30 cellular contexts compared by ENCODE assay signal in genomic region chr2:233456934-233457333, GRCh38.
DNase-seq lines count a peak whose midpoint lies in the region; ATAC-seq and TF ChIP-seq lines count a peak whose summit lies in the region.
"Had no signal": no experiment of that assay in that cellular context is flagged by ENCODE, and none has a peak within 500 bp of the region (broad histone marks: within the 10 kb centered on the region; RNA-seq: fewer than 3 reads in every experiment).

No MANE protein-coding gene starts in this region.

- TF ChIP-seq CTCF in activated CD8-positive, alpha-beta T cell treated with anti-CD3 and anti-CD28 coated beads for 36 hours (IDR thresholded peaks at IDR 0.05) = no peak
- no peak for TF ChIP-seq CTCF in lower lobe of right lung (IDR thresholded peaks at IDR 0.05)

- no peak overlapping the region for H3K4me3 Mint-ChIP-seq in activated naive CD8-positive, alpha-beta T cell treated with anti-CD3 and anti-CD28 coated beads for 36 hours
- no peak overlapping the region for H3K4me3 Mint-ChIP-seq in activated naive CD8-positive, alpha-beta T cell treated with anti-CD3 and anti-CD28 coated beads, Interleukin-2, amount 50 U/mL, for 24 hours
- H3K4me3 Mint-ChIP-seq in activated CD8-positive, alpha-beta T cell treated with anti-CD3 and anti-CD28 coated beads for 36 hours = no peak overlapping the region
- no peak overlapping the region for H3K4me3 Mint-ChIP-seq in stimulated activated naive B cell treated with anti-CD40 and anti-IgM and Interleukin-4, amounts not matched to agents 10 μg/mL and 1 μg/mL and 100 μg/mL, for 72 hours
- H3K4me3 Mint-ChIP-seq: activated naive CD4-positive, alpha-beta T cell treated with anti-CD3 and anti-CD28 coated beads for 36 hours; HFFc6; naive thymus-derived CD8-positive, alpha-beta T cell; type B pancreatic cell had no signal

- no peaks in the 10 kb centered on the region for H3K27me3 Mint-ChIP-seq in activated naive CD8-positive, alpha-beta T cell treated with anti-CD3 and anti-CD28 coated beads for 36 hours
- no peaks in the 10 kb centered on the region for H3K27me3 Mint-ChIP-seq in activated naive CD8-positive, alpha-beta T cell treated with anti-CD3 and anti-CD28 coated beads, Interleukin-2, amount 50 U/mL, for 24 hours
- no peaks in the 10 kb centered on the region for H3K27me3 Mint-ChIP-seq in activated CD8-positive, alpha-beta T cell treated with anti-CD3 and anti-CD28 coated beads for 36 hours
- no peaks in the 10 kb centered on the region for H3K27me3 Mint-ChIP-seq in stimulated activated naive B cell treated with anti-CD40 and anti-IgM and Interleukin-4, amounts not matched to agents 10 μg/mL and 1 μg/mL and 100 μg/mL, for 72 hours
- H3K27me3 Mint-ChIP-seq: naive thymus-derived CD8-positive, alpha-beta T cell; type B pancreatic cell had no signal

- DNase-seq in activated naive CD8-positive, alpha-beta T cell treated with anti-CD3 and anti-CD28 coated beads for 36 hours = no peak
- no peak for DNase-seq in activated naive CD8-positive, alpha-beta T cell treated with anti-CD3 and anti-CD28 coated beads, Interleukin-2, amount 50 U/mL, for 24 hours
- DNase-seq in activated CD8-positive, alpha-beta T cell treated with anti-CD3 and anti-CD28 coated beads for 36 hours = no peak
- DNase-seq in lower lobe of right lung (peak; percentile 17), UCSD-AML1 (lab: John Stamatoyannopoulos, UW; ENCODE audit: unreplicated experiment) (no peak), NCI-H1417 treated with DMSO at 0.1 percent for 48 hours (lab: John Stamatoyannopoulos, UW) (no peak), anterior cingulate cortex (lab: John Stamatoyannopoulos, UW) (no peak)
- no peak for DNase-seq in stimulated activated naive B cell treated with anti-CD40 and anti-IgM and Interleukin-4, amounts not matched to agents 10 μg/mL and 1 μg/mL and 100 μg/mL, for 72 hours
- DNase-seq: activated CD4-positive, alpha-beta T cell treated with anti-CD3 and anti-CD28 coated beads for 1 hour; activated naive CD4-positive, alpha-beta T cell treated with anti-CD3 and anti-CD28 coated beads for 36 hours; activated T-cell treated with anti-CD3 and anti-CD28 coated beads, Interleukin-2, amount 50 U/mL, for 1 hour; COR-L47; cortex of kidney; DMS79 treated with DMSO at 0.1 percent for 48 hours; foreskin keratinocyte; HFFc6; KG1; MM.1S; naive thymus-derived CD8-positive, alpha-beta T cell; NCI-H1417; NCI-H2081; NCI-H2227 treated with DMSO at 0.1 percent for 48 hours; NCI-H69; retina; SHP77 treated with DMSO at 0.1 percent for 48 hours; SW 1271 had no signal

- no peaks in the 10 kb centered on the region for H3K4me1 ChIP-seq in lower lobe of right lung
- H3K4me1 ChIP-seq: foreskin keratinocyte had no signal

- H3K4me3 ChIP-seq in lower lobe of right lung = no peak overlapping the region
- H3K4me3 ChIP-seq: ovary, skin epidermis had no signal

- peaks cover 100% of the 10 kb centered on the region for H3K36me3 ChIP-seq in lower lobe of right lung
- H3K36me3 ChIP-seq: ovary had no signal

- no peaks in the 10 kb centered on the region for H3K4me1 Mint-ChIP-seq in activated naive CD8-positive, alpha-beta T cell treated with anti-CD3 and anti-CD28 coated beads for 36 hours
- peaks cover 2% of the 10 kb centered on the region for H3K4me1 Mint-ChIP-seq in activated naive CD8-positive, alpha-beta T cell treated with anti-CD3 and anti-CD28 coated beads, Interleukin-2, amount 50 U/mL, for 24 hours
- no peaks in the 10 kb centered on the region for H3K4me1 Mint-ChIP-seq in activated CD8-positive, alpha-beta T cell treated with anti-CD3 and anti-CD28 coated beads for 36 hours (ENCODE audit: low read depth)
- H3K4me1 Mint-ChIP-seq in stimulated activated naive B cell treated with anti-CD40 and anti-IgM and Interleukin-4, amounts not matched to agents 10 μg/mL and 1 μg/mL and 100 μg/mL, for 72 hours = peaks cover 6 to 10% of the 10 kb centered on the region in 2 donors

- H3K9me3 ChIP-seq in lower lobe of right lung = no peaks in the 10 kb centered on the region
- H3K9me3 ChIP-seq: ovary had no signal

- peaks cover 12% of the 10 kb centered on the region for H3K36me3 Mint-ChIP-seq in activated naive CD8-positive, alpha-beta T cell treated with anti-CD3 and anti-CD28 coated beads for 36 hours
- H3K36me3 Mint-ChIP-seq in activated naive CD8-positive, alpha-beta T cell treated with anti-CD3 and anti-CD28 coated beads, Interleukin-2, amount 50 U/mL, for 24 hours (ENCODE audit: low read depth) = peaks cover 40% of the 10 kb centered on the region
- peaks cover 35% of the 10 kb centered on the region for H3K36me3 Mint-ChIP-seq in activated CD8-positive, alpha-beta T cell treated with anti-CD3 and anti-CD28 coated beads for 36 hours (ENCODE audit: low read depth)
- peaks cover 54 to 68% of the 10 kb centered on the region in 2 donors for H3K36me3 Mint-ChIP-seq in stimulated activated naive B cell treated with anti-CD40 and anti-IgM and Interleukin-4, amounts not matched to agents 10 μg/mL and 1 μg/mL and 100 μg/mL, for 72 hours

- POLR2A ChIA-PET in activated CD8-positive, alpha-beta T cell treated with anti-CD3 and anti-CD28 coated beads for 36 hours (lab: Charles Lee) = no interaction called here

- no peak overlapping the region for H3K27ac ChIP-seq in lower lobe of right lung
- H3K27ac ChIP-seq: foreskin keratinocyte, ovary, skin epidermis had no signal

- no peaks in the 10 kb centered on the region for H3K9me3 Mint-ChIP-seq in activated naive CD8-positive, alpha-beta T cell treated with anti-CD3 and anti-CD28 coated beads for 36 hours
- H3K9me3 Mint-ChIP-seq in activated naive CD8-positive, alpha-beta T cell treated with anti-CD3 and anti-CD28 coated beads, Interleukin-2, amount 50 U/mL, for 24 hours = no peaks in the 10 kb centered on the region
- H3K9me3 Mint-ChIP-seq in activated CD8-positive, alpha-beta T cell treated with anti-CD3 and anti-CD28 coated beads for 36 hours = no peaks in the 10 kb centered on the region
- no peaks in the 10 kb centered on the region for H3K9me3 Mint-ChIP-seq in stimulated activated naive B cell treated with anti-CD40 and anti-IgM and Interleukin-4, amounts not matched to agents 10 μg/mL and 1 μg/mL and 100 μg/mL, for 72 hours
- H3K9me3 Mint-ChIP-seq: activated naive CD4-positive, alpha-beta T cell treated with anti-CD3 and anti-CD28 coated beads for 36 hours; HFFc6; naive thymus-derived CD8-positive, alpha-beta T cell; type B pancreatic cell had no signal

- peak overlapping the region; percentile 11 for H3K27ac Mint-ChIP-seq in activated naive CD8-positive, alpha-beta T cell treated with anti-CD3 and anti-CD28 coated beads for 36 hours
- no peak overlapping the region for H3K27ac Mint-ChIP-seq in activated naive CD8-positive, alpha-beta T cell treated with anti-CD3 and anti-CD28 coated beads, Interleukin-2, amount 50 U/mL, for 24 hours
- H3K27ac Mint-ChIP-seq in activated CD8-positive, alpha-beta T cell treated with anti-CD3 and anti-CD28 coated beads for 36 hours = peak overlapping the region; percentile 58
- H3K27ac Mint-ChIP-seq in stimulated activated naive B cell treated with anti-CD40 and anti-IgM and Interleukin-4, amounts not matched to agents 10 μg/mL and 1 μg/mL and 100 μg/mL, for 72 hours = peak overlapping the region; percentile 74
- H3K27ac Mint-ChIP-seq: activated naive CD4-positive, alpha-beta T cell treated with anti-CD3 and anti-CD28 coated beads for 36 hours; HFFc6; type B pancreatic cell had no signal

- ATAC-seq in activated naive CD8-positive, alpha-beta T cell treated with anti-CD3 and anti-CD28 coated beads, Interleukin-2, amount 50 U/mL, for 24 hours = no peak
- no peak for ATAC-seq in activated CD8-positive, alpha-beta T cell treated with anti-CD3 and anti-CD28 coated beads for 36 hours
- no peak for ATAC-seq in lower lobe of right lung
- no peak for ATAC-seq in stimulated activated naive B cell treated with anti-CD40 and anti-IgM and Interleukin-4, amounts not matched to agents 10 μg/mL and 1 μg/mL and 100 μg/mL, for 72 hours (replicated peaks)
- ATAC-seq: esophagus mucosa; foreskin keratinocyte; naive thymus-derived CD8-positive, alpha-beta T cell had no signal

- CTCF ChIA-PET in activated CD8-positive, alpha-beta T cell treated with anti-CD3 and anti-CD28 coated beads for 36 hours (lab: Charles Lee) = interaction anchor here (2.3 kb wide), 1 partner anchor 14 kb away, joined by 8 read pairs; no protein-coding TSS in a partner anchor

- intact Hi-C loops in activated CD8-positive, alpha-beta T cell treated with anti-CD3 and anti-CD28 coated beads for 36 hours (cut with micrococcal nuclease) = no loop called here
- intact Hi-C loops in lower lobe of right lung (cut with DNase I) = no loop called here

- no peaks in the 10 kb centered on the region for H3K27me3 ChIP-seq in lower lobe of right lung (ENCODE audit: low read depth)
- H3K27me3 ChIP-seq: foreskin keratinocyte, ovary had no signal
